ENCODE assay signal across 32 cellular contexts in genomic region chr4:5810770-5811430, GRCh38.
"Had no signal": no experiment of that assay in that cellular context is flagged by ENCODE, and none has a peak within 500 bp of the region (broad histone marks: within the 10 kb centered on the region; RNA-seq: fewer than 3 reads in every experiment).

No MANE protein-coding gene starts in this region.

- H3K36me3 ChIP-seq: adrenal gland had no signal

- H3K4me1 ChIP-seq: adrenal gland, body of pancreas, breast epithelium had no signal

- H3K9me3 ChIP-seq: adrenal gland, body of pancreas had no signal

- H3K27me3 ChIP-seq: adrenal gland, body of pancreas, breast epithelium had no signal

- FAIRE-seq: astrocyte, RCC 7860 had no signal

- DNase-seq: activated B cell treated with CpG ODN at 0.5 μM for 24 hours; activated CD4-positive, alpha-beta memory T cell treated with anti-CD3 and anti-CD28 coated beads for 36 hours; activated CD4-positive, alpha-beta T cell treated with anti-CD3 and anti-CD28 coated beads for 4 hours; activated CD4-positive, alpha-beta T cell treated with anti-CD3 and anti-CD28 coated beads, Interleukin-2, amount 50 U/mL, for 1 hour; activated CD4-positive, CD25-positive, alpha-beta regulatory T cell treated with anti-CD3 and anti-CD28 coated beads, Interleukin-2, amount 50 U/mL, for 72 hours; activated CD8-positive, alpha-beta memory T cell treated with anti-CD3 and anti-CD28 coated beads, Interleukin-2, amount 50 U/mL, for 4 hours; activated gamma-delta T cell treated with Interleukin-2 at 50 U/mL for 16 hours; activated naive CD4-positive, alpha-beta T cell treated with anti-CD3 and anti-CD28 coated beads for 36 hours; activated T-cell treated with anti-CD3 and anti-CD28 coated beads for 4 hours; activated T-cell treated with anti-CD3 and anti-CD28 coated beads, Interleukin-2, amount 50 U/mL, for 4 hours; adrenal gland; body of pancreas; caudate nucleus; NCI-H1105; NCI-H1417 treated with DMSO at 0.1 percent for 48 hours; NCI-H187 treated with DMSO at 0.1 percent for 48 hours; NCI-H2081; NCI-H2171 treated with DMSO at 0.1 percent for 48 hours; NCI-H2227 treated with DMSO at 0.1 percent for 48 hours; NCI-H446; NCI-H524; SIG-M5; T-cell; T-helper 17 cell had no signal

- ATAC-seq: activated naive CD4-positive, alpha-beta T cell treated with anti-CD3 and anti-CD28 coated beads, Interleukin-2, amount 50 U/mL, for 72 hours; activated T-cell treated with anti-CD3 and anti-CD28 coated beads, Interleukin-2, amount 50 U/mL, for 4 hours; body of pancreas; Right ventricle myocardium inferior; SK-N-SH treated with all-trans-retinoic acid at 6 μM for 48 hours; T-cell; T-helper 17 cell had no signal

- H3K27ac ChIP-seq: adrenal gland, body of pancreas, breast epithelium, RWPE1, VCaP had no signal

- H3K4me3 ChIP-seq: adrenal gland, body of pancreas, breast epithelium had no signal
